Comparison of ENCODE assay signal across 1 cellular context in the genomic region with DNA sequence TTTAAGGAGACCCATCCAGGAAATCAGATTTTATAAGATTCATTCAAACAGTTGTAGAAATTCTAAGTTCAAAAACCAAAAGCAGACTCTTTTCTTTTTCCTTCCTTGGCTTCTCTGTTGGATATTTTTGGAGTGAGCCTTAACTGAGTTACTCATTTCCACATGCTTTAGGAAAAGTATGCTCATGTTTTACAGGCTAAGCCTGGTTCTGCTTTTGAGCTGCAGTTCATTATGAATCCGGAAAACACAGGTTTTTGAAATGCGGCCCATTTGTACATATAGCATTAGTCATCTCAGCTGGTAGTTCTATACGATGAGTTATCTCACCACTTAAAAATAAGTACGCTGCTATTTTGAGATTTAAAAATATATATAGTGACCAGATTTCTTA.
TF ChIP-seq lines count a peak whose summit lies in the region.

No MANE protein-coding gene starts in this region.

TF ChIP-seq in SK-N-SH treated with all-trans-retinoic acid at 6 μM for 48 hours, 23 proteins besides CTCF, POLR2A, EP300 and RAD21 (continued from another document):
- TF ChIP-seq, protein P1, sequence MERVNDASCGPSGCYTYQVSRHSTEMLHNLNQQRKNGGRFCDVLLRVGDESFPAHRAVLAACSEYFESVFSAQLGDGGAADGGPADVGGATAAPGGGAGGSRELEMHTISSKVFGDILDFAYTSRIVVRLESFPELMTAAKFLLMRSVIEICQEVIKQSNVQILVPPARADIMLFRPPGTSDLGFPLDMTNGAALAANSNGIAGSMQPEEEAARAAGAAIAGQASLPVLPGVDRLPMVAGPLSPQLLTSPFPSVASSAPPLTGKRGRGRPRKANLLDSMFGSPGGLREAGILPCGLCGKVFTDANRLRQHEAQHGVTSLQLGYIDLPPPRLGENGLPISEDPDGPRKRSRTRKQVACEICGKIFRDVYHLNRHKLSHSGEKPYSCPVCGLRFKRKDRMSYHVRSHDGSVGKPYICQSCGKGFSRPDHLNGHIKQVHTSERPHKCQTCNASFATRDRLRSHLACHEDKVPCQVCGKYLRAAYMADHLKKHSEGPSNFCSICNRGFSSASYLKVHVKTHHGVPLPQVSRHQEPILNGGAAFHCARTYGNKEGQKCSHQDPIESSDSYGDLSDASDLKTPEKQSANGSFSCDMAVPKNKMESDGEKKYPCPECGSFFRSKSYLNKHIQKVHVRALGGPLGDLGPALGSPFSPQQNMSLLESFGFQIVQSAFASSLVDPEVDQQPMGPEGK (CRISPR knock-in tag; IDR thresholded peaks at IDR 0.05; ENCODE audit: borderline replicate concordance): no peak
- no peak for TF ChIP-seq ZC3H10 (CRISPR knock-in tag; IDR thresholded peaks at IDR 0.05)
- TF ChIP-seq ZNF565 (CRISPR knock-in tag; conservative IDR thresholded peaks at IDR 0.05; ENCODE audit: low read depth): no peak
- TF ChIP-seq, protein P2, sequence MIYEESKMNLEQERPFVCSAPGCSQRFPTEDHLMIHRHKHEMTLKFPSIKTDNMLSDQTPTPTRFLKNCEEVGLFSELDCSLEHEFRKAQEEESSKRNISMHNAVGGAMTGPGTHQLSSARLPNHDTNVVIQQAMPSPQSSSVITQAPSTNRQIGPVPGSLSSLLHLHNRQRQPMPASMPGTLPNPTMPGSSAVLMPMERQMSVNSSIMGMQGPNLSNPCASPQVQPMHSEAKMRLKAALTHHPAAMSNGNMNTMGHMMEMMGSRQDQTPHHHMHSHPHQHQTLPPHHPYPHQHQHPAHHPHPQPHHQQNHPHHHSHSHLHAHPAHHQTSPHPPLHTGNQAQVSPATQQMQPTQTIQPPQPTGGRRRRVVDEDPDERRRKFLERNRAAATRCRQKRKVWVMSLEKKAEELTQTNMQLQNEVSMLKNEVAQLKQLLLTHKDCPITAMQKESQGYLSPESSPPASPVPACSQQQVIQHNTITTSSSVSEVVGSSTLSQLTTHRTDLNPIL (CRISPR knock-in tag; IDR thresholded peaks at IDR 0.05; ENCODE audit: low read depth): no peak
- no peak for TF ChIP-seq ZNF70 (CRISPR knock-in tag; IDR thresholded peaks at IDR 0.05)
- no peak for TF ChIP-seq SNAI2 (CRISPR knock-in tag; IDR thresholded peaks at IDR 0.05)
